In genomic region chr16:81265658-81266451, GRCh38 we compare ENCODE assay signal across 13 cellular contexts. TPM values are rescaled to one million over a fixed set of nuclear protein-coding genes. Genes with fewer than 3 reads are reported as not detected.
DNase-seq lines count a peak whose midpoint lies in the region; ATAC-seq and TF ChIP-seq lines count a peak whose summit lies in the region.
"Had no signal": no experiment of that assay in that cellular context is flagged by ENCODE, and none has a peak within 500 bp of the region (broad histone marks: within the 10 kb centered on the region; RNA-seq: fewer than 3 reads in every experiment).

No MANE protein-coding gene starts in this region.

- no peak overlapping the region for H3K14ac ChIP-seq in neuronal stem cell (ENCODE audit: low read length)

- no peak overlapping the region for H3K23ac ChIP-seq in neuronal stem cell (ENCODE audit: low read depth, low read length, poor library complexity)

- intact Hi-C loops in Right ventricle myocardium superior (cut with DNase I): no loop called here

- H3K18ac ChIP-seq in neuronal stem cell (ENCODE audit: low read length): no peak overlapping the region

- H2BK5ac ChIP-seq in neuronal stem cell (ENCODE audit: low read length): no peak overlapping the region

- no peak overlapping the region for H3K4ac ChIP-seq in neuronal stem cell (ENCODE audit: low read length)

- H4K8ac ChIP-seq in neuronal stem cell (ENCODE audit: low read depth, low read length): no peak overlapping the region

- H3K27ac ChIP-seq in neuronal stem cell (replicated peaks; ENCODE audit: low read length) (no peak overlapping the region), osteoblast (ENCODE audit: low read depth, low read length) (no peak overlapping the region)
- H3K27ac ChIP-seq: foreskin keratinocyte, SK-N-MC had no signal

- WGBS in neuronal stem cell (ENCODE audit: extremely low coverage in 2 of 2, insufficient read length in 2 of 2, insufficient replicate concordance in 1 of 2), 2 donors: 100% methylated on average over 1 of the region's 5 CpGs; no CpG with 5 or more reads in 1 of the 2 donors

- H2BK15ac ChIP-seq in neuronal stem cell (ENCODE audit: low read length): no peak overlapping the region

- H3K36me3 ChIP-seq in adipocyte (ENCODE audit: control insufficient read depth, insufficient read depth, low read length, severe bottlenecking): no peaks in the 10 kb centered on the region
- no peaks in the 10 kb centered on the region for H3K36me3 ChIP-seq in neuronal stem cell (replicated peaks in 1 of 2; ENCODE audit: control insufficient read depth in 2 of 2, insufficient read depth in 2 of 2, low read length in 2 of 2)
- H3K36me3 ChIP-seq in osteoblast (ENCODE audit: insufficient read depth, low read length): no peaks in the 10 kb centered on the region

- H3K9ac ChIP-seq in adipocyte (ENCODE audit: low read length) (no peak overlapping the region), neuronal stem cell (ENCODE audit: low read depth, low read length, poor library complexity) (peak overlapping the region; percentile 2)

- H2BK120ac ChIP-seq in neuronal stem cell (ENCODE audit: low read depth, low read length): no peak overlapping the region

- H3K79me1 ChIP-seq in neuronal stem cell (ENCODE audit: low read depth, low read length): no peaks in the 10 kb centered on the region

- peak; percentile 51 for DNase-seq in AG20443 (ENCODE audit: low spot score)
- DNase-seq in adipocyte (ENCODE audit: low read depth): peak; percentile 77
- peak; percentile 92 for DNase-seq in Right ventricle myocardium superior
- DNase-seq in neuronal stem cell (ENCODE audit: low spot score): no peak
- DNase-seq in NCI-H1048 (lab: John Stamatoyannopoulos, UW): no peak
- DNase-seq in osteoblast (ENCODE audit: insufficient read length, low spot score, missing footprints): no peak
- DNase-seq in HPDE6-E6E7 (ENCODE audit: extremely low spot score): no peak
- no peak for DNase-seq in stimulated activated CD4-positive, alpha-beta T cell treated with anti-CD3 and anti-CD28 coated beads, Interleukin-4, amount 100 ng/mL, for 1 hour
- DNase-seq: activated CD4-positive, alpha-beta T cell treated with anti-CD3 and anti-CD28 coated beads, Interleukin-2, amount 50 U/mL, for 4 hours; naive thymus-derived CD8-positive, alpha-beta T cell; stimulated activated CD4-positive, alpha-beta T cell treated with anti-CD3 and anti-CD28 coated beads, Interleukin-4, amount 100 ng/mL, for 4 hours had no signal

- no peak overlapping the region for H4K91ac ChIP-seq in neuronal stem cell (ENCODE audit: low read depth, low read length, poor library complexity)

- no peak for TF ChIP-seq CTCF in osteoblast (IDR thresholded peaks at IDR 0.05; ENCODE audit: extremely low read depth, low read depth, low read length)

- peak; percentile 97 for ATAC-seq in Right ventricle myocardium superior (ENCODE audit: poor library complexity)
- ATAC-seq: naive thymus-derived CD8-positive, alpha-beta T cell had no signal

- H2BK12ac ChIP-seq in neuronal stem cell (ENCODE audit: low read length): no peak overlapping the region

- no peak overlapping the region for H3K4me3 ChIP-seq in adipocyte (ENCODE audit: low read length)
- H3K4me3 ChIP-seq in neuronal stem cell (ENCODE audit: low read length in 2 of 2): no peak overlapping the region
- no peak overlapping the region for H3K4me3 ChIP-seq in osteoblast (ENCODE audit: insufficient read depth, low read length)
- H3K4me3 ChIP-seq: SK-N-MC had no signal

- H3K4me1 ChIP-seq in adipocyte (ENCODE audit: control insufficient read depth, insufficient read depth, low read length) (peaks cover 24% of the 10 kb centered on the region), neuronal stem cell (ENCODE audit: control insufficient read depth in 2 of 2, insufficient read depth in 1 of 2, low read depth in 1 of 2, low read length in 2 of 2) (no peaks in the 10 kb centered on the region), osteoblast (ENCODE audit: insufficient read depth, low read length) (peaks cover 10% of the 10 kb centered on the region)
- H3K4me1 ChIP-seq: foreskin keratinocyte had no signal

- H2AFZ ChIP-seq in neuronal stem cell (ENCODE audit: low read length) (no peak overlapping the region), osteoblast (ENCODE audit: low read length) (no peak overlapping the region)

- H3K9me3 ChIP-seq in adipocyte (ENCODE audit: control insufficient read depth, low read length) (no peaks in the 10 kb centered on the region), neuronal stem cell (replicated peaks in 1 of 2; ENCODE audit: control insufficient read depth in 2 of 2, insufficient read depth in 1 of 2, low read depth in 1 of 2, low read length in 2 of 2) (no peaks in the 10 kb centered on the region), osteoblast (ENCODE audit: low read depth, low read length) (no peaks in the 10 kb centered on the region)

- no peaks in the 10 kb centered on the region for H4K20me1 ChIP-seq in osteoblast (ENCODE audit: insufficient read depth, low read length)

- H3K4me2 ChIP-seq in neuronal stem cell (ENCODE audit: insufficient read depth, low read length, poor library complexity, severe bottlenecking) (no peak overlapping the region), osteoblast (ENCODE audit: insufficient read depth, low read length) (no peak overlapping the region)

- no peaks in the 10 kb centered on the region for H3K79me2 ChIP-seq in osteoblast (ENCODE audit: insufficient read depth, low read length)

- no peak overlapping the region for H2AK5ac ChIP-seq in neuronal stem cell (ENCODE audit: low read depth, low read length)

- no peaks in the 10 kb centered on the region for H3K27me3 ChIP-seq in adipocyte (replicated peaks; ENCODE audit: control insufficient read depth, insufficient read depth, low read length)
- no peaks in the 10 kb centered on the region for H3K27me3 ChIP-seq in neuronal stem cell (ENCODE audit: control insufficient read depth in 3 of 3, insufficient read depth in 3 of 3, low read depth in 1 of 3, low read length in 3 of 3)
- peaks cover 3% of the 10 kb centered on the region for H3K27me3 ChIP-seq in osteoblast (ENCODE audit: insufficient read depth, low read length)

RNA-seq across cellular contexts. Expression of gene BCO1, which starts 27.4 kb away (rescaled TPM):
- total RNA-seq in Right ventricle myocardium superior (not detected), osteoblast (not detected in 2 replicates)
- polyA plus RNA-seq in neuronal stem cell (2013, experiment 1 of 2): 0.20 TPM
- polyA plus RNA-seq in neuronal stem cell (2013, experiment 2 of 2): 0.17 TPM
- total RNA-seq: foreskin keratinocyte; naive thymus-derived CD8-positive, alpha-beta T cell had no signal
- polyA plus RNA-seq: foreskin keratinocyte; naive thymus-derived CD8-positive, alpha-beta T cell had no signal

RNA-seq across cellular contexts. Expression of gene GAN, which starts 48.9 kb away (rescaled TPM):
- 9.0 TPM for total RNA-seq in Right ventricle myocardium superior
- polyA plus RNA-seq in neuronal stem cell (2013, experiment 1 of 2): 4.3 TPM
- polyA plus RNA-seq in neuronal stem cell (2013, experiment 2 of 2): 4.7 TPM
- total RNA-seq in osteoblast: 10.3 and 10.9 TPM in 2 replicates

Comparison
In these comparisons a context has a peak if more than half of its experiments do, and no peak if none do; other contexts are left out.
1. DNase-seq: peak in AG20443 (single experiment), adipocyte (single experiment) and Right ventricle myocardium superior (single experiment); none in neuronal stem cell (single experiment), NCI-H1048 (single experiment), osteoblast (single experiment), HPDE6-E6E7 (single experiment) and stimulated activated CD4-positive, alpha-beta T cell treated with anti-CD3 and anti-CD28 coated beads, Interleukin-4, amount 100 ng/mL, for 1 hour (single experiment).